In the genomic region with DNA sequence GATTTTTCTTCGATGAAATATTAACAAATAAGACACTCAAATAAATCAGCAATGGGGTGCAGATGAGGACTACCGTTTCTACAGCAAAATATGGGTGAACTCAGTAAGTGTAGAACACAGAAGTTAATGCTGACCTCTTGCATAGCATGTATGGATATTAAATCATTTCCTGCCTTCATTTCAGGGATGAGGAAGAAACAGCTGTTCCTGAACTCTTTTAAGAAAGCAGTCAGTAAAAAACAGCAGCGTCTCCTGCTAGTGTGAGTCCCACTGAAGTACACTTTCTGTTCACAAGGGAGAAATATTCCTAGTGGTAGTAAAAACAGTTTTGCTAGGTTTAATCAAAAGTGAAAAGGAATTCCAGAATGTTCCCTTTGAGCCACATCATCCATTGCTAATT, we compare ENCODE assay signal across 33 cellular contexts.
"Had no signal": no experiment of that assay in that cellular context is flagged by ENCODE, and none has a peak within 500 bp of the region (broad histone marks: within the 10 kb centered on the region; RNA-seq: fewer than 3 reads in every experiment).

No MANE protein-coding gene starts in this region.

- DNase-seq: activated CD4-positive, alpha-beta T cell treated with anti-CD3 and anti-CD28 coated beads, Interleukin-2, amount 10 ng/mL, durations not matched to agents 7 days and 5 days; activated CD4-positive, CD25-positive, alpha-beta regulatory T cell treated with anti-CD3 and anti-CD28 coated beads, Interleukin-2, amount 50 U/mL, for 72 hours; activated CD8-positive, alpha-beta memory T cell treated with anti-CD3 and anti-CD28 coated beads, Interleukin-2, amount 10 ng/mL, durations not matched to agents 7 days and 5 days; activated CD8-positive, alpha-beta T cell treated with anti-CD3 and anti-CD28 coated beads, Interleukin-2, amount 10 ng/mL, durations not matched to agents 7 days and 5 days; activated naive CD4-positive, alpha-beta T cell; activated naive CD8-positive, alpha-beta T cell treated with anti-CD3 and anti-CD28 coated beads for 36 hours; activated T-cell treated with anti-CD3 and anti-CD28 coated beads, Interleukin-2, amount 50 U/mL, for 48 hours; adrenal gland; brain microvascular endothelial cell; caudate nucleus; effector CD4-positive, alpha-beta T cell; esophagus squamous epithelium; gastrocnemius medialis; glutamatergic neuron; left ventricle myocardium superior; mucosa of descending colon; naive B cell; nucleus accumbens; pancreas; retina; sigmoid colon; stimulated activated CD4-positive, alpha-beta T cell treated with anti-CD3 and anti-CD28 coated beads, Interleukin-1b, Interleukin-23, amount 100 ng/mL, for 48 hours; stimulated activated naive B cell treated with anti-CD40 and anti-IgM and Interleukin-4, amounts not matched to agents 10 μg/mL and 1 μg/mL and 100 μg/mL, for 72 hours; stomach; SW 1271; T1000; thyroid gland; upper lobe of left lung had no signal

- H3K9me3 Mint-ChIP-seq: activated CD4-positive, alpha-beta T cell treated with anti-CD3 and anti-CD28 coated beads, Interleukin-2, amount 10 ng/mL, durations not matched to agents 7 days and 5 days; activated naive CD8-positive, alpha-beta T cell treated with anti-CD3 and anti-CD28 coated beads for 36 hours; naive B cell; stimulated activated naive B cell treated with anti-CD40 and anti-IgM and Interleukin-4, amounts not matched to agents 10 μg/mL and 1 μg/mL and 100 μg/mL, for 72 hours; T-helper 1 cell treated with Interleukin-12 subunit alpha and Interleukin-12 subunit beta and Interleukin-4 antibody, amounts not matched to agents 30 μg/mL and 1 μg/mL, for 36 hours had no signal

- H3K36me3 ChIP-seq: adrenal gland, brain microvascular endothelial cell, esophagus squamous epithelium, gastrocnemius medialis, pancreas, prostate gland, sigmoid colon, stomach, thyroid gland, upper lobe of left lung had no signal

- H3K4me3 ChIP-seq: adrenal gland, ascending aorta, esophagus squamous epithelium, gastrocnemius medialis, mucosa of descending colon, pancreas, prostate gland, sigmoid colon, smooth muscle cell, stomach, thyroid gland, upper lobe of left lung had no signal

- H3K4me2 ChIP-seq: smooth muscle cell had no signal

- H3K4me3 Mint-ChIP-seq: activated CD4-positive, alpha-beta T cell treated with anti-CD3 and anti-CD28 coated beads, Interleukin-2, amount 10 ng/mL, durations not matched to agents 7 days and 5 days; activated CD8-positive, alpha-beta memory T cell treated with anti-CD3 and anti-CD28 coated beads, Interleukin-2, amount 10 ng/mL, durations not matched to agents 7 days and 5 days; activated CD8-positive, alpha-beta T cell treated with anti-CD3 and anti-CD28 coated beads, Interleukin-2, amount 10 ng/mL, durations not matched to agents 7 days and 5 days; activated naive CD8-positive, alpha-beta T cell treated with anti-CD3 and anti-CD28 coated beads for 36 hours; naive B cell; stimulated activated naive B cell treated with anti-CD40 and anti-IgM and Interleukin-4, amounts not matched to agents 10 μg/mL and 1 μg/mL and 100 μg/mL, for 72 hours; T-helper 1 cell treated with Interleukin-12 subunit alpha and Interleukin-12 subunit beta and Interleukin-4 antibody, amounts not matched to agents 30 μg/mL and 1 μg/mL, for 36 hours had no signal

- H3K9me3 ChIP-seq: adrenal gland, ascending aorta, esophagus squamous epithelium, gastrocnemius medialis, mucosa of descending colon, pancreas, prostate gland, sigmoid colon, stomach, thyroid gland, upper lobe of left lung had no signal

- H3K27me3 Mint-ChIP-seq: activated CD4-positive, alpha-beta T cell treated with anti-CD3 and anti-CD28 coated beads, Interleukin-2, amount 10 ng/mL, durations not matched to agents 7 days and 5 days; activated CD8-positive, alpha-beta memory T cell treated with anti-CD3 and anti-CD28 coated beads, Interleukin-2, amount 10 ng/mL, durations not matched to agents 7 days and 5 days; activated naive CD8-positive, alpha-beta T cell treated with anti-CD3 and anti-CD28 coated beads for 36 hours; naive B cell; stimulated activated naive B cell treated with anti-CD40 and anti-IgM and Interleukin-4, amounts not matched to agents 10 μg/mL and 1 μg/mL and 100 μg/mL, for 72 hours had no signal

- H3K4me1 Mint-ChIP-seq: activated CD4-positive, alpha-beta T cell treated with anti-CD3 and anti-CD28 coated beads, Interleukin-2, amount 10 ng/mL, durations not matched to agents 7 days and 5 days; activated CD8-positive, alpha-beta memory T cell treated with anti-CD3 and anti-CD28 coated beads, Interleukin-2, amount 10 ng/mL, durations not matched to agents 7 days and 5 days had no signal

- H3K4me1 ChIP-seq: ascending aorta, esophagus squamous epithelium, gastrocnemius medialis, pancreas, prostate gland, stomach, upper lobe of left lung had no signal

- H3K27ac Mint-ChIP-seq: activated CD4-positive, alpha-beta T cell treated with anti-CD3 and anti-CD28 coated beads, Interleukin-2, amount 10 ng/mL, durations not matched to agents 7 days and 5 days; activated CD8-positive, alpha-beta memory T cell treated with anti-CD3 and anti-CD28 coated beads, Interleukin-2, amount 10 ng/mL, durations not matched to agents 7 days and 5 days; activated CD8-positive, alpha-beta T cell treated with anti-CD3 and anti-CD28 coated beads, Interleukin-2, amount 10 ng/mL, durations not matched to agents 7 days and 5 days; activated naive CD8-positive, alpha-beta T cell treated with anti-CD3 and anti-CD28 coated beads for 36 hours; stimulated activated naive B cell treated with anti-CD40 and anti-IgM and Interleukin-4, amounts not matched to agents 10 μg/mL and 1 μg/mL and 100 μg/mL, for 72 hours; T-helper 1 cell treated with Interleukin-12 subunit alpha and Interleukin-12 subunit beta and Interleukin-4 antibody, amounts not matched to agents 30 μg/mL and 1 μg/mL, for 36 hours had no signal

- ATAC-seq: activated CD8-positive, alpha-beta memory T cell treated with anti-CD3 and anti-CD28 coated beads, Interleukin-2, amount 10 ng/mL, durations not matched to agents 7 days and 5 days; activated CD8-positive, alpha-beta T cell treated with anti-CD3 and anti-CD28 coated beads, Interleukin-2, amount 10 ng/mL, durations not matched to agents 7 days and 5 days; gastrocnemius medialis; left ventricle myocardium superior; mucosa of descending colon; pancreas; stimulated activated naive B cell treated with anti-CD40 and anti-IgM and Interleukin-4, amounts not matched to agents 10 μg/mL and 1 μg/mL and 100 μg/mL, for 72 hours had no signal

- H3K27me3 ChIP-seq: adrenal gland, ascending aorta, brain microvascular endothelial cell, esophagus squamous epithelium, gastrocnemius medialis, pancreas, sigmoid colon, stomach, thyroid gland, upper lobe of left lung had no signal

- H3K27ac ChIP-seq: adrenal gland, ascending aorta, brain microvascular endothelial cell, epithelial cell of prostate, esophagus squamous epithelium, gastrocnemius medialis, pancreas, prostate gland, sigmoid colon, stomach, thyroid gland, upper lobe of left lung had no signal
